Comparison of ENCODE assay signal across 8 cellular contexts in the genomic region with DNA sequence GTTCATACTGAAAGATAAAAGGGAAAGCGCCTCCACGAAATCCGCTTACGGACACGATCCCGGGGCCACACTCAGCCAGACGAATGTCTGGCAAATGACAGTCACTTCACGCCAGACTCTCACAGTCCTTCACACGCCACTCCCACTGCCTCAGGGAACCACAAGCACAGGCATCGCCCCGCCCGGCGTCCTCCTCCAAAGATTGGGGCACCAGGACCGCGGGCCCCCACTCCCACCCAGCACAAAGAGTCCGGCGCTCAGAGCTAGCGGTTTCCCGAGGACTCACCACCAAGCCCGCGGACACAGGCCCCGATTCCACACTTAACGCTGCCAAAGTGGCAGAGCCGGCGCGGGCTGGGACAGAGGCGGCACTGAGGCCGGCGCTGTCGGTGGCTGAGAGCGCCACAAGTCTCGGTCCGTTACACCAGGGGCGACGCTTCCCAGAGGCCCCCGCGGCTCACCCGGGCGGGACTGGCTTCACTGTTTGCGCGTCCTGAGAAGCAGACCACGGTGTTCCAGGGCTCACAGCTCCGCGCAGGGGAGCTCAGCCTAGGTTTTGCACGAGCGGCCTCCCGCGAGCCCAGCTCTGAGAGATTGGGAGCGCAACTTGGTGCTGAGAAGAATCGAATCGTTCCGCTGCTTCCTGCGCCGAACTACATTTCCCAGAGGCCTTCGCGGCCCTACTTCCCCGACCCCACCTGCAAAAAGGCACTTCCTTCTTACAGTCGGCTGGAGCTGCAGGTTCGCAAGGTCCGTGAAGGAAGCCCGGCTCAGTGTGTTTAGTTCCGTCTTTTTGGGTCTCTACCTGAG. TPM values are rescaled to one million over a fixed set of nuclear protein-coding genes. Genes with fewer than 3 reads are reported as not detected.
DNase-seq lines count a peak whose midpoint lies in the region; ATAC-seq, FAIRE-seq and TF ChIP-seq lines count a peak whose summit lies in the region.

TSS of gene ZNF569 (minus strand) at position 647 of the 810 bp plus-strand sequence. CDS start 22,523 bp downstream, outside the sequence.

- peaks cover 16% of the 10 kb centered on the region for H3K9me3 ChIP-seq in A673 (ENCODE audit: low read depth, low read length, poor library complexity, severe bottlenecking)
- no peaks in the 10 kb centered on the region for H3K9me3 ChIP-seq in keratinocyte (ENCODE audit: control insufficient read depth, low read depth, low read length)

- H3K4me1 ChIP-seq in A673 (ENCODE audit: insufficient read depth, low read length, poor library complexity, severe bottlenecking) (peaks cover 2% of the 10 kb centered on the region), keratinocyte (ENCODE audit: control insufficient read depth, extremely low read depth, insufficient read depth, low read length) (peaks cover 6% of the 10 kb centered on the region)

- H3K36me3 ChIP-seq in A673 (ENCODE audit: insufficient read depth, low read length, poor library complexity, severe bottlenecking) (peaks cover 17% of the 10 kb centered on the region), keratinocyte (ENCODE audit: control insufficient read depth in 2 of 2, extremely low read depth in 1 of 2, insufficient read depth in 2 of 2, low read length in 2 of 2) (peaks cover 0 to 4% of the 10 kb centered on the region in 2 experiments)

- dilution Hi-C loops in keratinocyte (cut with MboI; ENCODE audit: extremely low pct_ligation_motif_present, low sequenced_read_pairs): no loop called here

- H3K4me2 ChIP-seq in keratinocyte (ENCODE audit: control insufficient read depth, extremely low read depth, insufficient read depth, low read depth, low read length): peak within 1 kb of the TSS; percentile 78

- BruUV-seq in A673 (replicated peaks; lab: Mats Ljungman, UMichigan): no TSS peak

- CTCF ChIA-PET in A673 (lab: Charles Lee): no interaction called here

- TF ChIP-seq CTCF in A673 (conservative IDR thresholded peaks at IDR 0.05; ENCODE audit: low read depth, low read length): no peak
- TF ChIP-seq CTCF in keratinocyte (optimal IDR thresholded peaks at IDR 0.05 in 1 of 3, IDR thresholded peaks at IDR 0.05 in 1 of 3, conservative IDR thresholded peaks at IDR 0.05 in 1 of 3; ENCODE audit: extremely low read depth in 1 of 3, insufficient read depth in 2 of 3, low read length in 3 of 3): peak in 1 of 3 experiments; percentile 0

- DNase-seq in A673 (ENCODE audit: low spot score) (peak; percentile 94), NCI-H2227 treated with DMSO at 0.1 percent for 48 hours (lab: John Stamatoyannopoulos, UW) (peak; percentile 100), cerebellar nuclear complex (lab: John Stamatoyannopoulos, UW) (peak; percentile 57 to 79), keratinocyte (ENCODE audit: low read depth, low spot score) (peak; percentile 57)
- peak; percentile 79 for DNase-seq in activated CD4-positive, CD25-positive, alpha-beta regulatory T cell treated with anti-CD3 and anti-CD28 coated beads, Interleukin-2, amount 50 U/mL, for 72 hours
- DNase-seq in stimulated activated CD4-positive, alpha-beta T cell treated with anti-CD3 and anti-CD28 coated beads, Interleukin-12 subunit alpha, Interleukin-12 subunit beta, amount 100 ng/mL, for 48 hours (ENCODE audit: low read depth in 2 of 3, low spot score in 1 of 3): peak; percentile 78 to 80 (median 80)

- H3K9me1 ChIP-seq in keratinocyte (ENCODE audit: control insufficient read depth, extremely low read depth, insufficient read depth, low read length): no peaks in the 10 kb centered on the region

- H3K4me3 ChIP-seq in A673 (ENCODE audit: low read depth, low read length, poor library complexity, severe bottlenecking) (peak within 1 kb of the TSS; percentile 70), keratinocyte (ENCODE audit: control insufficient read depth in 2 of 3, extremely low read depth in 1 of 3, insufficient read depth in 2 of 3, low read depth in 1 of 3, low read length in 3 of 3) (peak within 1 kb of the TSS; percentile 81 to 91 (median 88))

- peak within 1 kb of the TSS; percentile 87 for H3K27ac ChIP-seq in A673 (ENCODE audit: low read depth, low read length, poor library complexity, severe bottlenecking)
- peak within 1 kb of the TSS; percentile 29 for H3K27ac ChIP-seq in keratinocyte (ENCODE audit: control insufficient read depth, insufficient read depth, low read length)

- peak; percentile 59 for ATAC-seq in GM18868 (IDR thresholded peaks at IDR 0.05; ENCODE audit: unreplicated experiment)
- peak; percentile 57 for ATAC-seq in HG03108 (IDR thresholded peaks at IDR 0.05; ENCODE audit: unreplicated experiment)

- H2AFZ ChIP-seq in keratinocyte (ENCODE audit: control insufficient read depth, low read length): peak within 1 kb of the TSS; percentile 98

- peaks cover 5% of the 10 kb centered on the region for H3K79me2 ChIP-seq in keratinocyte (ENCODE audit: control insufficient read depth, insufficient read depth, low read length)

- no peaks in the 10 kb centered on the region for H3K27me3 ChIP-seq in A673 (replicated peaks; ENCODE audit: insufficient read depth, low read depth, low read length, poor library complexity)
- no peaks in the 10 kb centered on the region for H3K27me3 ChIP-seq in keratinocyte (ENCODE audit: control insufficient read depth, extremely low read depth, insufficient read depth, low read length)

- H3K9ac ChIP-seq in keratinocyte (ENCODE audit: control insufficient read depth, extremely low read depth, insufficient read depth, low read length): peak within 1 kb of the TSS; percentile 73

- POLR2A ChIA-PET in A673 (lab: Charles Lee; ENCODE audit: low non-redundant PET): no interaction called here

- FAIRE-seq in keratinocyte (lab: Jason Lieb, UNC): peak; percentile 79

- intact Hi-C loops in A673 (cut with micrococcal nuclease; ENCODE audit: unreplicated experiment): no loop called here

- no peaks in the 10 kb centered on the region for H4K20me1 ChIP-seq in keratinocyte (ENCODE audit: control insufficient read depth, extremely low read depth, insufficient read depth, low read length)

RNA-seq across cellular contexts. Expression of gene ZNF569, which starts in this region (rescaled TPM):
- 7.1 and 9.5 TPM in 2 replicates for total RNA-seq in A673 (2021)
- polyA plus RNA-seq in keratinocyte: 2.1 to 2.9 TPM (median 2.1 TPM) in 3 replicates
- 2.4 TPM for polyA plus RNA-seq in keratinocyte (2011; ENCODE audit: low read depth)
- 1.7 and 2.9 TPM in 2 replicates for polyA plus RNA-seq in keratinocyte (2011; cell fraction: cytosol; rRNA removed)
- polyA plus RNA-seq in keratinocyte (2011; cell fraction: nucleus; rRNA removed): 4.0 and 4.4 TPM in 2 replicates
- polyA plus RNA-seq in keratinocyte (2012; ENCODE audit: low replicate concordance): 1.5 and 2.2 TPM in 2 replicates
- polyA minus RNA-seq in keratinocyte: 2.7 to 5.7 TPM (median 3.0 TPM) in 3 replicates
- 2.5 TPM for polyA minus RNA-seq in keratinocyte (2011; cell fraction: cytosol; rRNA and poly(A)+ RNA removed)
- 5.7 and 6.3 TPM in 2 replicates for polyA minus RNA-seq in keratinocyte (2011; cell fraction: nucleus; rRNA and poly(A)+ RNA removed)

Comparison
In these comparisons a context has a peak if more than half of its experiments do, and no peak if none do; other contexts are left out.
1. Peak in every context shown above with its lines: DNase-seq, ATAC-seq, H3K4me3 ChIP-seq and H3K27ac ChIP-seq.